ENCODE assay signal across 8 cellular contexts in genomic region chr14:71720978-71721624, GRCh38.
DNase-seq lines count a peak whose midpoint lies in the region; ATAC-seq and TF ChIP-seq lines count a peak whose summit lies in the region.

No MANE protein-coding gene starts in this region.

- peaks cover 0 to 13% (median 5%) of the 10 kb centered on the region in 4 donors for H3K4me1 ChIP-seq in esophagus muscularis mucosa

- no peak overlapping the region for H3K9ac ChIP-seq in neural cell (ENCODE audit: low read length)

- TF ChIP-seq EP300 in Ishikawa (IDR thresholded peaks at IDR 0.05; ENCODE audit: borderline replicate concordance) (no peak), esophagus muscularis mucosa (IDR thresholded peaks at IDR 0.05) (no peak), neural cell (conservative IDR thresholded peaks at IDR 0.05; ENCODE audit: poor library complexity, severe bottlenecking) (no peak)

- peak; percentile 53 for DNase-seq in NCI-H510A treated with DMSO at 0.1 percent for 48 hours (lab: John Stamatoyannopoulos, UW)
- DNase-seq in NCI-H510A (lab: John Stamatoyannopoulos, UW), result no peak
- peak; percentile 83 for DNase-seq in SK-MEL-5 (ENCODE audit: low read depth, low spot score)
- DNase-seq in esophagus muscularis mucosa (ENCODE audit: extremely low spot score), result no peak

- H3K4me2 ChIP-seq in neural cell (ENCODE audit: low read length), result no peak overlapping the region

- TF ChIP-seq RAD21 in Ishikawa (IDR thresholded peaks at IDR 0.05; ENCODE audit: low read depth) (peak; percentile 60), neural cell (conservative IDR thresholded peaks at IDR 0.05) (peak; percentile 13)

- no peak for ATAC-seq in HG02763 (IDR thresholded peaks at IDR 0.05; ENCODE audit: unreplicated experiment)
- ATAC-seq in GM21529 (IDR thresholded peaks at IDR 0.05; ENCODE audit: unreplicated experiment), result no peak

- no peaks in the 10 kb centered on the region for H3K9me2 ChIP-seq in neural cell (ENCODE audit: insufficient read depth, low read length)

- TF ChIP-seq CTCF in esophagus muscularis mucosa (IDR thresholded peaks at IDR 0.05) (peak in 2 of 3 experiments; percentile 38 to 44), neural cell (IDR thresholded peaks at IDR 0.05; ENCODE audit: poor library complexity, severe bottlenecking) (no peak)

- H3K27ac ChIP-seq in esophagus muscularis mucosa (replicated peaks in 1 of 4), result no peak overlapping the region
- no peak overlapping the region for H3K27ac ChIP-seq in neural cell (ENCODE audit: low read length)

- intact Hi-C loops in esophagus muscularis mucosa (cut with DNase I), result no loop called here

- H3K4me3 ChIP-seq in esophagus muscularis mucosa (no peak overlapping the region), neural cell (ENCODE audit: low read length) (no peak overlapping the region)

- WGBS in esophagus muscularis mucosa, result 84% methylated on average over 8 of the region's 9 CpGs

- H3K36me3 ChIP-seq in esophagus muscularis mucosa (peaks cover 3 to 36% (median 9%) of the 10 kb centered on the region in 4 donors), neural cell (ENCODE audit: insufficient read depth, low read length) (peaks cover 6% of the 10 kb centered on the region)

- TF ChIP-seq POLR2A in esophagus muscularis mucosa (IDR thresholded peaks at IDR 0.05; ENCODE audit: low read depth), result no peak

- H3K9me3 ChIP-seq in esophagus muscularis mucosa, result no peaks in the 10 kb centered on the region
- H3K9me3 ChIP-seq in neural cell (ENCODE audit: low read length), result no peaks in the 10 kb centered on the region

- H3F3A ChIP-seq in neural cell (ENCODE audit: insufficient read depth, low read length, poor library complexity, severe bottlenecking), result no peaks in the 10 kb centered on the region

- no peak overlapping the region for H2AFZ ChIP-seq in neural cell (ENCODE audit: low read depth, low read length)

- no peaks in the 10 kb centered on the region for H4K20me1 ChIP-seq in neural cell (ENCODE audit: insufficient read depth)

- in situ Hi-C loops in SK-MEL-5 (cut with HindIII; ENCODE audit: low pct_unique_long_range_greater_than_20kb, low sequenced_read_pairs), result no loop called here

- no peaks in the 10 kb centered on the region for H3K27me3 ChIP-seq in esophagus muscularis mucosa
- H3K27me3 ChIP-seq in neural cell (ENCODE audit: insufficient read depth, low read depth, low read length), result no peaks in the 10 kb centered on the region

- no peaks in the 10 kb centered on the region for H3K79me2 ChIP-seq in neural cell (replicated peaks; ENCODE audit: insufficient read depth, low read length)

TF ChIP-seq in Ishikawa, 13 proteins besides CTCF, POLR2A, EP300 and RAD21:
- TF ChIP-seq NFIC (IDR thresholded peaks at IDR 0.05) (no peak), TAF1 (IDR thresholded peaks at IDR 0.05; ENCODE audit: low read depth) (no peak), YY1 (IDR thresholded peaks at IDR 0.05; ENCODE audit: low read depth) (no peak), TCF12 (IDR thresholded peaks at IDR 0.05; ENCODE audit: low read depth) (no peak), EGR1 (IDR thresholded peaks at IDR 0.05) (no peak), CEBPB (IDR thresholded peaks at IDR 0.05) (no peak), TEAD4 (IDR thresholded peaks at IDR 0.05) (no peak), CREB1 (IDR thresholded peaks at IDR 0.05; ENCODE audit: low read depth) (no peak), REST (IDR thresholded peaks at IDR 0.05; ENCODE audit: low read depth) (no peak), FOXM1 (IDR thresholded peaks at IDR 0.05; ENCODE audit: borderline replicate concordance, low read depth) (no peak), ZBTB7A (IDR thresholded peaks at IDR 0.05; ENCODE audit: low read depth) (no peak)
- TF ChIP-seq, protein P1, sequence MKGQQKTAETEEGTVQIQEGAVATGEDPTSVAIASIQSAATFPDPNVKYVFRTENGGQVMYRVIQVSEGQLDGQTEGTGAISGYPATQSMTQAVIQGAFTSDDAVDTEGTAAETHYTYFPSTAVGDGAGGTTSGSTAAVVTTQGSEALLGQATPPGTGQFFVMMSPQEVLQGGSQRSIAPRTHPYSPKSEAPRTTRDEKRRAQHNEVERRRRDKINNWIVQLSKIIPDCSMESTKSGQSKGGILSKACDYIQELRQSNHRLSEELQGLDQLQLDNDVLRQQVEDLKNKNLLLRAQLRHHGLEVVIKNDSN (IDR thresholded peaks at IDR 0.05), result no peak
- TF ChIP-seq, protein P2, sequence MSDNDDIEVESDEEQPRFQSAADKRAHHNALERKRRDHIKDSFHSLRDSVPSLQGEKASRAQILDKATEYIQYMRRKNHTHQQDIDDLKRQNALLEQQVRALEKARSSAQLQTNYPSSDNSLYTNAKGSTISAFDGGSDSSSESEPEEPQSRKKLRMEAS (IDR thresholded peaks at IDR 0.05), result no peak

TF ChIP-seq in neural cell, 6 proteins besides CTCF, POLR2A, EP300 and RAD21:
- TF ChIP-seq TAF1 (IDR thresholded peaks at IDR 0.05; ENCODE audit: low read depth) (no peak), POLR2AphosphoS5 (IDR thresholded peaks at IDR 0.05) (no peak), REST (IDR thresholded peaks at IDR 0.05; ENCODE audit: borderline replicate concordance) (no peak), MXI1 (conservative IDR thresholded peaks at IDR 0.05; ENCODE audit: poor library complexity, severe bottlenecking) (no peak), SMC3 (conservative IDR thresholded peaks at IDR 0.05; ENCODE audit: poor library complexity) (no peak), EZH2 (IDR thresholded peaks at IDR 0.05; ENCODE audit: borderline replicate concordance, insufficient read depth, low read length, poor library complexity, severe bottlenecking) (no peak)

Comparison
In these comparisons a context has a peak if more than half of its experiments do, and no peak if none do; other contexts are left out.
1. DNase-seq: peak in NCI-H510A treated with DMSO at 0.1 percent for 48 hours (single experiment) and SK-MEL-5 (single experiment); none in NCI-H510A (single experiment) and esophagus muscularis mucosa (single experiment).